ENCODE assay signal across 1 cellular context in the genomic region with DNA sequence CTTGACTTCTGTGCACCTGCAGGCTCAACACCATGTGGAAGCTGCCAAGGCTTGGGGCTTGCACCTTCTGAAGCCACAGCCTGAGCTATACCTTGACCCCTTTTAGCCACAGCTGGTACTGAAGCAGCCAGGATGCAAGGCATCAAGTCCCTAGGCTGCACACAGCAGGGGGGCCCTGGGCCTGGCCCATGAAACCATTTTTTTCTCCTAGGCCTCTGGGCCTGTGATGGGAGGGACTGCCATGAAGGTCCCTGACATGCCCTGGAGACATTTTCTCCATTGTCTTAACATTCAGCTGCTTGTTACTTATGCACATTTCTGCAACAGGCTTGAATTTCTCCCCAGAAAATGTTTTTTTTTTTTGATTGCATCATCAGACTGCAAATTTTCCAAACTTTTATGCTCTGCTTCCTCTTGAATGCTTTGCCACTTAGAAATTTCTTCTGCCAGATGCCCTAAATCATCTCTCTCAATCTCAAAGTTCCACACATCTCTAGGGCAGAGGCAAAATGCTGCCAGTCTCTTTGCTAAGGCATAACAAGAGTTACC.
TF ChIP-seq lines count a peak whose summit lies in the region.
"Not testable (repeated sequence)": the region's sequence is repeated elsewhere in the genome, so short reads cannot be mapped to it uniquely, and the experiment has no call there.

No MANE protein-coding gene starts in this region.

TF ChIP-seq in K562, 482 proteins besides CTCF, POLR2A, EP300 and RAD21 (continued from another document):
- TF ChIP-seq, protein P1, sequence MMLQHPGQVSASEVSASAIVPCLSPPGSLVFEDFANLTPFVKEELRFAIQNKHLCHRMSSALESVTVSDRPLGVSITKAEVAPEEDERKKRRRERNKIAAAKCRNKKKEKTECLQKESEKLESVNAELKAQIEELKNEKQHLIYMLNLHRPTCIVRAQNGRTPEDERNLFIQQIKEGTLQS (IDR thresholded peaks at IDR 0.05), result peak; percentile 37; the same call in 1 of the 2 replicates
- TF ChIP-seq, protein P1 (CRISPR knock-in tag; conservative IDR thresholded peaks at IDR 0.05), result not testable (repeated sequence)
